In the genomic region with DNA sequence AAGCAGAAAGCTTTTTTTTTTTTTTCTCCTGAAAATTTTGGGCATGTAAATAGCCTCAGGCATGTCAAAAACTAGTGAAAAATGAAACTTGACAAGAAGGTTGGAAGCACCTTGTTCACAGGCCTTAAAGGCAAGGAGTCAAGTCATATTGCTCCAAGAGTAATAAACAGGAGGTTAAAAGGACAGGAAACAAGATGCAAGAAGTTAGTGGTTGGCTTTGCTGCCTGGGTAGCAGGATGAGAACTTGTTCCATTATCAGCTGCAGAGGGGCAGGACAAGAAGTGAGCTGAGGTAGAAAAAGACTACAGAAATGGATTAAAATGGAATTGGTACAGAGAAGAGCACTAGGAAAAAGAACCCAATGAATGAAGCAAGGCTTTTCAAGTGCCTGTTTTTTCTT, we compare ENCODE assay signal across 1 cellular context.
TF ChIP-seq lines count a peak whose summit lies in the region.

No MANE protein-coding gene starts in this region.

TF ChIP-seq in WTC11, 78 proteins besides CTCF, POLR2A, EP300 and RAD21 (continued from another document):
- TF ChIP-seq, protein P1, sequence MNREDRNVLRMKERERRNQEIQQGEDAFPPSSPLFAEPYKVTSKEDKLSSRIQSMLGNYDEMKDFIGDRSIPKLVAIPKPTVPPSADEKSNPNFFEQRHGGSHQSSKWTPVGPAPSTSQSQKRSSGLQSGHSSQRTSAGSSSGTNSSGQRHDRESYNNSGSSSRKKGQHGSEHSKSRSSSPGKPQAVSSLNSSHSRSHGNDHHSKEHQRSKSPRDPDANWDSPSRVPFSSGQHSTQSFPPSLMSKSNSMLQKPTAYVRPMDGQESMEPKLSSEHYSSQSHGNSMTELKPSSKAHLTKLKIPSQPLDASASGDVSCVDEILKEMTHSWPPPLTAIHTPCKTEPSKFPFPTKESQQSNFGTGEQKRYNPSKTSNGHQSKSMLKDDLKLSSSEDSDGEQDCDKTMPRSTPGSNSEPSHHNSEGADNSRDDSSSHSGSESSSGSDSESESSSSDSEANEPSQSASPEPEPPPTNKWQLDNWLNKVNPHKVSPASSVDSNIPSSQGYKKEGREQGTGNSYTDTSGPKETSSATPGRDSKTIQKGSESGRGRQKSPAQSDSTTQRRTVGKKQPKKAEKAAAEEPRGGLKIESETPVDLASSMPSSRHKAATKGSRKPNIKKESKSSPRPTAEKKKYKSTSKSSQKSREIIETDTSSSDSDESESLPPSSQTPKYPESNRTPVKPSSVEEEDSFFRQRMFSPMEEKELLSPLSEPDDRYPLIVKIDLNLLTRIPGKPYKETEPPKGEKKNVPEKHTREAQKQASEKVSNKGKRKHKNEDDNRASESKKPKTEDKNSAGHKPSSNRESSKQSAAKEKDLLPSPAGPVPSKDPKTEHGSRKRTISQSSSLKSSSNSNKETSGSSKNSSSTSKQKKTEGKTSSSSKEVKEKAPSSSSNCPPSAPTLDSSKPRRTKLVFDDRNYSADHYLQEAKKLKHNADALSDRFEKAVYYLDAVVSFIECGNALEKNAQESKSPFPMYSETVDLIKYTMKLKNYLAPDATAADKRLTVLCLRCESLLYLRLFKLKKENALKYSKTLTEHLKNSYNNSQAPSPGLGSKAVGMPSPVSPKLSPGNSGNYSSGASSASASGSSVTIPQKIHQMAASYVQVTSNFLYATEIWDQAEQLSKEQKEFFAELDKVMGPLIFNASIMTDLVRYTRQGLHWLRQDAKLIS (CRISPR knock-in tag; IDR thresholded peaks at IDR 0.05; ENCODE audit: borderline replicate concordance), result no peak
- TF ChIP-seq TCF7 (CRISPR knock-in tag; IDR thresholded peaks at IDR 0.05; ENCODE audit: low read depth) (no peak), NR1H2 (CRISPR knock-in tag; IDR thresholded peaks at IDR 0.05) (no peak), ZNF232 (CRISPR knock-in tag; IDR thresholded peaks at IDR 0.05) (no peak)
TF ChIP-seq in WTC11: peak in this region for 0.
